1 cellular context compared by ENCODE assay signal in the genomic region with DNA sequence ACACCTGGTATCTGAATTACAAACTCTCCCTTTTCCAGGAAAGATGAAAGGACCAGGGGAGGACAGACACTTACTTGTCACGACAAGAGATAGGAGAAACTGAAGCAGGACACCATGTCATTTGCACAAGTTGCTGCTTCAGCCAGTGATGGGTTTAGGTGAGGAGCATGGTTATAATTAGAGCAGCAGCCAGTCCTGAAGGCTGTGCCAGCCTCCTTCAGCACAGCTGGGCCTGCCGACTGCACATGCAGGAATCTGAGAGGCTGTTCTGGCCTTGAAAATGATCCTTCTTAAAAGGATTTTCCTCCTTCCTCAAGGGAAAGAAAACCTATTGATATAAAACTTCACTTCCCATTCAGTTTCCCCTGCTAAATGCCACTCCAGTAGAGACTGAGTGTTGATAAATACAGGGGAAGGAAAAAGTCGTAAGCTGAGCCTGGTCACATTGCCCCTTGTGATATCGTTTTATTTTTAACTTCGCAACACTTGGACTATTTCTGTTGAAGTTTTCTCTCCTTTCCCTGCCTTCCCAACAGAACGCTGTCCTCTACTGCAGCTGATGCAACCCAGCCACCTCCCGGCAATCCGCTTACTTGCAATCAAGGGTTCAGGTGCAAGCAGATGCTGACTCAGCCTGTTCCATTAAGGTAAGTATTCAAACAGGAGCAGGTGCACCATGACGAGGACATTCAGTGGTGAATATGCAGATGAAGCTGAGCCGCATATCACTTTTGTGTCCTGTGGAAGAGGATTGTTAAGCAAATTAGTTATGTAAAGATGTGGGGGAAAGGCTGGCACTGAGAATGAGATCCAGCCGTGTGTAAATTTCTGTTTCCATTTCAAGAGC.
TF ChIP-seq lines count a peak whose summit lies in the region.

FBXO40 (plus strand) TSS at position 524 of the 847 bp plus-strand sequence. CDS start 27,197 bp downstream, outside the sequence.

TF ChIP-seq in GM23338, 12 proteins besides CTCF, POLR2A, EP300 and RAD21 (continued from another document):
- TF ChIP-seq, protein P1, sequence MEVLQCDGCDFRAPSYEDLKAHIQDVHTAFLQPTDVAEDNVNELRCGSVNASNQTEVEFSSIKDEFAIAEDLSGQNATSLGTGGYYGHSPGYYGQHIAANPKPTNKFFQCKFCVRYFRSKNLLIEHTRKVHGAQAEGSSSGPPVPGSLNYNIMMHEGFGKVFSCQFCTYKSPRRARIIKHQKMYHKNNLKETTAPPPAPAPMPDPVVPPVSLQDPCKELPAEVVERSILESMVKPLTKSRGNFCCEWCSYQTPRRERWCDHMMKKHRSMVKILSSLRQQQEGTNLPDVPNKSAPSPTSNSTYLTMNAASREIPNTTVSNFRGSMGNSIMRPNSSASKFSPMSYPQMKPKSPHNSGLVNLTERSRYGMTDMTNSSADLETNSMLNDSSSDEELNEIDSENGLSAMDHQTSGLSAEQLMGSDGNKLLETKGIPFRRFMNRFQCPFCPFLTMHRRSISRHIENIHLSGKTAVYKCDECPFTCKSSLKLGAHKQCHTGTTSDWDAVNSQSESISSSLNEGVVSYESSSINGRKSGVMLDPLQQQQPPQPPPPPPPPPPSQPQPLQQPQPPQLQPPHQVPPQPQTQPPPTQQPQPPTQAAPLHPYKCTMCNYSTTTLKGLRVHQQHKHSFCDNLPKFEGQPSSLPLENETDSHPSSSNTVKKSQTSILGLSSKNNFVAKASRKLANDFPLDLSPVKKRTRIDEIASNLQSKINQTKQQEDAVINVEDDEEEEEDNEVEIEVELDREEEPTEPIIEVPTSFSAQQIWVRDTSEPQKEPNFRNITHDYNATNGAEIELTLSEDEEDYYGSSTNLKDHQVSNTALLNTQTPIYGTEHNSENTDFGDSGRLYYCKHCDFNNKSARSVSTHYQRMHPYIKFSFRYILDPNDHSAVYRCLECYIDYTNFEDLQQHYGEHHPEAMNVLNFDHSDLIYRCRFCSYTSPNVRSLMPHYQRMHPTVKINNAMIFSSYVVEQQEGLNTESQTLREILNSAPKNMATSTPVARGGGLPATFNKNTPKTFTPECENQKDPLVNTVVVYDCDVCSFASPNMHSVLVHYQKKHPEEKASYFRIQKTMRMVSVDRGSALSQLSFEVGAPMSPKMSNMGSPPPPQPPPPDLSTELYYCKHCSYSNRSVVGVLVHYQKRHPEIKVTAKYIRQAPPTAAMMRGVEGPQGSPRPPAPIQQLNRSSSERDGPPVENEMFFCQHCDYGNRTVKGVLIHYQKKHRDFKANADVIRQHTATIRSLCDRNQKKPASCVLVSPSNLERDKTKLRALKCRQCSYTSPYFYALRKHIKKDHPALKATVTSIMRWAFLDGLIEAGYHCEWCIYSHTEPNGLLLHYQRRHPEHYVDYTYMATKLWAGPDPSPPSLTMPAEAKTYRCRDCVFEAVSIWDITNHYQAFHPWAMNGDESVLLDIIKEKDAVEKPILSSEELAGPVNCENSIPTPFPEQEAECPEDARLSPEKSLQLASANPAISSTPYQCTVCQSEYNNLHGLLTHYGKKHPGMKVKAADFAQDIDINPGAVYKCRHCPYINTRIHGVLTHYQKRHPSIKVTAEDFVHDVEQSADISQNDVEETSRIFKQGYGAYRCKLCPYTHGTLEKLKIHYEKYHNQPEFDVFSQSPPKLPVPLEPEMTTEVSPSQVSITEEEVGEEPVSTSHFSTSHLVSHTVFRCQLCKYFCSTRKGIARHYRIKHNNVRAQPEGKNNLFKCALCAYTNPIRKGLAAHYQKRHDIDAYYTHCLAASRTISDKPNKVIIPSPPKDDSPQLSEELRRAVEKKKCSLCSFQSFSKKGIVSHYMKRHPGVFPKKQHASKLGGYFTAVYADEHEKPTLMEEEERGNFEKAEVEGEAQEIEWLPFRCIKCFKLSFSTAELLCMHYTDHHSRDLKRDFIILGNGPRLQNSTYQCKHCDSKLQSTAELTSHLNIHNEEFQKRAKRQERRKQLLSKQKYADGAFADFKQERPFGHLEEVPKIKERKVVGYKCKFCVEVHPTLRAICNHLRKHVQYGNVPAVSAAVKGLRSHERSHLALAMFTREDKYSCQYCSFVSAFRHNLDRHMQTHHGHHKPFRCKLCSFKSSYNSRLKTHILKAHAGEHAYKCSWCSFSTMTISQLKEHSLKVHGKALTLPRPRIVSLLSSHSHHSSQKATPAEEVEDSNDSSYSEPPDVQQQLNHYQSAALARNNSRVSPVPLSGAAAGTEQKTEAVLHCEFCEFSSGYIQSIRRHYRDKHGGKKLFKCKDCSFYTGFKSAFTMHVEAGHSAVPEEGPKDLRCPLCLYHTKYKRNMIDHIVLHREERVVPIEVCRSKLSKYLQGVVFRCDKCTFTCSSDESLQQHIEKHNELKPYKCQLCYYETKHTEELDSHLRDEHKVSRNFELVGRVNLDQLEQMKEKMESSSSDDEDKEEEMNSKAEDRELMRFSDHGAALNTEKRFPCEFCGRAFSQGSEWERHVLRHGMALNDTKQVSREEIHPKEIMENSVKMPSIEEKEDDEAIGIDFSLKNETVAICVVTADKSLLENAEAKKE (CRISPR knock-in tag; IDR thresholded peaks at IDR 0.05): no peak
